Comparison of ENCODE assay signal across 9 cellular contexts in the genomic region with DNA sequence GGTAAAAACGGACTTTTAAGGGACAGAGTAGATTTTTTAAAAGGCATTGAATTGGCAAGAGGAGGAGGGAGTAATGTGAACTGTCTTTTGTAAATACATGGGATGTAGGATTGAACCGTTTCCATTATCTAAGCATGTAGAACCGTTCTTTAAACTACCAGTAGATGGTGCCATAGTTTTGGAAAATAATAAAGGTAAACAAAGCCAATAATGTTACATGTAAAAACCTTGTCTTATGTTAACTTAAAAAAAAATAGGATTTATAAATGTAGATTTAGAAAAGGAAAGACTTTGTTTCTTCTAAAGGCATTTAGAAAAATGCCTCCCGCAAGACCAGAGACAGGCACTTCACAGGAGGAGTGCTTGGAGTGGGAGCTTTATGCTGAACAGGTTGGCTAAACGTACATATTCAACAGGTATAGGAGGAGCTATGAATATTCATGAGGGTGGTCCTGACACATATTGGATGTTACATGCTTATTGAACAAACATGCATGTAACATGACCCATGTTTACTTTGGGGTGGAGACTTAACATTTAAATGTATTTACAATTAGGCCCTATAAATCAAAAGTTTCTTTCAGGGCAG. TPM values are rescaled to one million over a fixed set of nuclear protein-coding genes. Genes with fewer than 3 reads are reported as not detected.
A peak's percentile ranks its signal among the peaks of the same experiment; 100 is the strongest.
DNase-seq lines count a peak whose midpoint lies in the region; ATAC-seq and TF ChIP-seq lines count a peak whose summit lies in the region.
"Had no signal": no experiment of that assay in that cellular context is flagged by ENCODE, and none has a peak within 500 bp of the region (broad histone marks: within the 10 kb centered on the region; RNA-seq: fewer than 3 reads in every experiment).

No MANE protein-coding gene starts in this region.

- no peak overlapping the region for H3K27ac ChIP-seq in neutrophil
- H3K27ac ChIP-seq: BLaER1 had no signal

- peak; percentile 60 for TF ChIP-seq CTCF in LNCaP clone FGC (IDR thresholded peaks at IDR 0.05; ENCODE audit: control insufficient read depth, extremely low read depth, insufficient read depth)
- peak; percentile 42 for TF ChIP-seq CTCF in neutrophil (IDR thresholded peaks at IDR 0.05)

- no peaks in the 10 kb centered on the region for H3K9me3 ChIP-seq in neutrophil
- H3K9me3 ChIP-seq: BLaER1 had no signal

- H3K4me3 ChIP-seq in LNCaP clone FGC (ENCODE audit: low read depth, low read length) (no peak overlapping the region), neutrophil (ENCODE audit: low read depth in 1 of 2, low read length in 1 of 2) (no peak overlapping the region)
- H3K4me3 ChIP-seq: BLaER1 had no signal

- H3K36me3 ChIP-seq in neutrophil, result no peaks in the 10 kb centered on the region
- H3K36me3 ChIP-seq: BLaER1 had no signal

- H3K4me1 ChIP-seq in neutrophil (ENCODE audit: control insufficient read depth in 1 of 2, insufficient read depth in 1 of 2, low read depth in 1 of 2, low read length in 1 of 2), result no peaks in the 10 kb centered on the region

- peak; percentile 97 for ATAC-seq in SK-N-SH treated with all-trans-retinoic acid at 6 μM for 48 hours

- no peaks in the 10 kb centered on the region for H3K27me3 ChIP-seq in neutrophil
- H3K27me3 ChIP-seq: BLaER1 had no signal

- DNase-seq in NCI-H1092 treated with DMSO at 0.1 percent for 48 hours (lab: John Stamatoyannopoulos, UW) (peak; percentile 50), NCI-H1092 (lab: John Stamatoyannopoulos, UW) (no peak), H4 (ENCODE audit: low spot score) (peak; percentile 51), LNCaP clone FGC (ENCODE audit: low read depth) (no peak), fibroblast of peridontal ligament (ENCODE audit: extremely low read depth) (peak; percentile 89), COLO668 (lab: John Stamatoyannopoulos, UW; ENCODE audit: unreplicated experiment) (no peak)

TF ChIP-seq in SK-N-SH treated with all-trans-retinoic acid at 6 μM for 48 hours, 23 proteins besides CTCF, POLR2A, EP300 and RAD21:
- TF ChIP-seq OSR1 (CRISPR knock-in tag; IDR thresholded peaks at IDR 0.05), result no peak
- no peak for TF ChIP-seq TCF4 (CRISPR knock-in tag; IDR thresholded peaks at IDR 0.05; ENCODE audit: borderline replicate concordance)
- no peak for TF ChIP-seq ISL1 (CRISPR knock-in tag; IDR thresholded peaks at IDR 0.05)
- TF ChIP-seq ZNF70 (CRISPR knock-in tag; IDR thresholded peaks at IDR 0.05), result no peak
- TF ChIP-seq, protein P1, sequence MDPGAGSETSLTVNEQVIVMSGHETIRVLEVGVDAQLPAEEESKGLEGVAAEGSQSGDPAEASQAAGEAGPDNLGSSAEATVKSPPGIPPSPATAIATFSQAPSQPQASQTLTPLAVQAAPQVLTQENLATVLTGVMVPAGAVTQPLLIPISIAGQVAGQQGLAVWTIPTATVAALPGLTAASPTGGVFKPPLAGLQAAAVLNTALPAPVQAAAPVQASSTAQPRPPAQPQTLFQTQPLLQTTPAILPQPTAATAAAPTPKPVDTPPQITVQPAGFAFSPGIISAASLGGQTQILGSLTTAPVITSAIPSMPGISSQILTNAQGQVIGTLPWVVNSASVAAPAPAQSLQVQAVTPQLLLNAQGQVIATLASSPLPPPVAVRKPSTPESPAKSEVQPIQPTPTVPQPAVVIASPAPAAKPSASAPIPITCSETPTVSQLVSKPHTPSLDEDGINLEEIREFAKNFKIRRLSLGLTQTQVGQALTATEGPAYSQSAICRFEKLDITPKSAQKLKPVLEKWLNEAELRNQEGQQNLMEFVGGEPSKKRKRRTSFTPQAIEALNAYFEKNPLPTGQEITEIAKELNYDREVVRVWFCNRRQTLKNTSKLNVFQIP (CRISPR knock-in tag; IDR thresholded peaks at IDR 0.05; ENCODE audit: borderline replicate concordance, low read depth), result no peak
- no peak for TF ChIP-seq ARNTL (CRISPR knock-in tag; IDR thresholded peaks at IDR 0.05; ENCODE audit: borderline replicate concordance, low read depth)
- no peak for TF ChIP-seq RARB (CRISPR knock-in tag; IDR thresholded peaks at IDR 0.05)
- no peak for TF ChIP-seq ZNF8 (CRISPR knock-in tag; IDR thresholded peaks at IDR 0.05)
- no peak for TF ChIP-seq ZFP30 (CRISPR knock-in tag; IDR thresholded peaks at IDR 0.05)
- no peak for TF ChIP-seq GLIS3 (CRISPR knock-in tag; IDR thresholded peaks at IDR 0.05)
- no peak for TF ChIP-seq BACH2 (CRISPR knock-in tag; IDR thresholded peaks at IDR 0.05; ENCODE audit: borderline replicate concordance)
- no peak for TF ChIP-seq TOX (CRISPR knock-in tag; IDR thresholded peaks at IDR 0.05; ENCODE audit: borderline replicate concordance)
- TF ChIP-seq, protein P2, sequence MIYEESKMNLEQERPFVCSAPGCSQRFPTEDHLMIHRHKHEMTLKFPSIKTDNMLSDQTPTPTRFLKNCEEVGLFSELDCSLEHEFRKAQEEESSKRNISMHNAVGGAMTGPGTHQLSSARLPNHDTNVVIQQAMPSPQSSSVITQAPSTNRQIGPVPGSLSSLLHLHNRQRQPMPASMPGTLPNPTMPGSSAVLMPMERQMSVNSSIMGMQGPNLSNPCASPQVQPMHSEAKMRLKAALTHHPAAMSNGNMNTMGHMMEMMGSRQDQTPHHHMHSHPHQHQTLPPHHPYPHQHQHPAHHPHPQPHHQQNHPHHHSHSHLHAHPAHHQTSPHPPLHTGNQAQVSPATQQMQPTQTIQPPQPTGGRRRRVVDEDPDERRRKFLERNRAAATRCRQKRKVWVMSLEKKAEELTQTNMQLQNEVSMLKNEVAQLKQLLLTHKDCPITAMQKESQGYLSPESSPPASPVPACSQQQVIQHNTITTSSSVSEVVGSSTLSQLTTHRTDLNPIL (CRISPR knock-in tag; IDR thresholded peaks at IDR 0.05; ENCODE audit: low read depth), result no peak
- TF ChIP-seq CSDC2 (CRISPR knock-in tag; IDR thresholded peaks at IDR 0.05), result no peak
- no peak for TF ChIP-seq ZC3H10 (CRISPR knock-in tag; IDR thresholded peaks at IDR 0.05)
- TF ChIP-seq, protein P3, sequence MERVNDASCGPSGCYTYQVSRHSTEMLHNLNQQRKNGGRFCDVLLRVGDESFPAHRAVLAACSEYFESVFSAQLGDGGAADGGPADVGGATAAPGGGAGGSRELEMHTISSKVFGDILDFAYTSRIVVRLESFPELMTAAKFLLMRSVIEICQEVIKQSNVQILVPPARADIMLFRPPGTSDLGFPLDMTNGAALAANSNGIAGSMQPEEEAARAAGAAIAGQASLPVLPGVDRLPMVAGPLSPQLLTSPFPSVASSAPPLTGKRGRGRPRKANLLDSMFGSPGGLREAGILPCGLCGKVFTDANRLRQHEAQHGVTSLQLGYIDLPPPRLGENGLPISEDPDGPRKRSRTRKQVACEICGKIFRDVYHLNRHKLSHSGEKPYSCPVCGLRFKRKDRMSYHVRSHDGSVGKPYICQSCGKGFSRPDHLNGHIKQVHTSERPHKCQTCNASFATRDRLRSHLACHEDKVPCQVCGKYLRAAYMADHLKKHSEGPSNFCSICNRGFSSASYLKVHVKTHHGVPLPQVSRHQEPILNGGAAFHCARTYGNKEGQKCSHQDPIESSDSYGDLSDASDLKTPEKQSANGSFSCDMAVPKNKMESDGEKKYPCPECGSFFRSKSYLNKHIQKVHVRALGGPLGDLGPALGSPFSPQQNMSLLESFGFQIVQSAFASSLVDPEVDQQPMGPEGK (CRISPR knock-in tag; IDR thresholded peaks at IDR 0.05; ENCODE audit: borderline replicate concordance), result no peak
- TF ChIP-seq, protein P4, sequence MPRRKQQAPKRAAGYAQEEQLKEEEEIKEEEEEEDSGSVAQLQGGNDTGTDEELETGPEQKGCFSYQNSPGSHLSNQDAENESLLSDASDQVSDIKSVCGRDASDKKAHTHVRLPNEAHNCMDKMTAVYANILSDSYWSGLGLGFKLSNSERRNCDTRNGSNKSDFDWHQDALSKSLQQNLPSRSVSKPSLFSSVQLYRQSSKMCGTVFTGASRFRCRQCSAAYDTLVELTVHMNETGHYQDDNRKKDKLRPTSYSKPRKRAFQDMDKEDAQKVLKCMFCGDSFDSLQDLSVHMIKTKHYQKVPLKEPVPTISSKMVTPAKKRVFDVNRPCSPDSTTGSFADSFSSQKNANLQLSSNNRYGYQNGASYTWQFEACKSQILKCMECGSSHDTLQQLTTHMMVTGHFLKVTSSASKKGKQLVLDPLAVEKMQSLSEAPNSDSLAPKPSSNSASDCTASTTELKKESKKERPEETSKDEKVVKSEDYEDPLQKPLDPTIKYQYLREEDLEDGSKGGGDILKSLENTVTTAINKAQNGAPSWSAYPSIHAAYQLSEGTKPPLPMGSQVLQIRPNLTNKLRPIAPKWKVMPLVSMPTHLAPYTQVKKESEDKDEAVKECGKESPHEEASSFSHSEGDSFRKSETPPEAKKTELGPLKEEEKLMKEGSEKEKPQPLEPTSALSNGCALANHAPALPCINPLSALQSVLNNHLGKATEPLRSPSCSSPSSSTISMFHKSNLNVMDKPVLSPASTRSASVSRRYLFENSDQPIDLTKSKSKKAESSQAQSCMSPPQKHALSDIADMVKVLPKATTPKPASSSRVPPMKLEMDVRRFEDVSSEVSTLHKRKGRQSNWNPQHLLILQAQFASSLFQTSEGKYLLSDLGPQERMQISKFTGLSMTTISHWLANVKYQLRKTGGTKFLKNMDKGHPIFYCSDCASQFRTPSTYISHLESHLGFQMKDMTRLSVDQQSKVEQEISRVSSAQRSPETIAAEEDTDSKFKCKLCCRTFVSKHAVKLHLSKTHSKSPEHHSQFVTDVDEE (CRISPR knock-in tag; IDR thresholded peaks at IDR 0.05), result no peak
- no peak for TF ChIP-seq ZFP3 (CRISPR knock-in tag; IDR thresholded peaks at IDR 0.05)
TF ChIP-seq in SK-N-SH treated with all-trans-retinoic acid at 6 μM for 48 hours: peak in this region for 0.

RNA-seq across cellular contexts. Expression of a gene that starts 45.5 kb away (rescaled TPM):
- total RNA-seq in H4 (2014; rRNA removed; shearing (Covaris generic)), result 2.3 and 2.6 TPM in 2 replicates

Comparison
In these comparisons a context has a peak if more than half of its experiments do, and no peak if none do; other contexts are left out.
1. DNase-seq: peak in NCI-H1092 treated with DMSO at 0.1 percent for 48 hours (single experiment), H4 (single experiment) and fibroblast of peridontal ligament (single experiment); none in NCI-H1092 (single experiment), LNCaP clone FGC (single experiment) and COLO668 (single experiment).